9 cellular contexts compared by ENCODE assay signal in the genomic region with DNA sequence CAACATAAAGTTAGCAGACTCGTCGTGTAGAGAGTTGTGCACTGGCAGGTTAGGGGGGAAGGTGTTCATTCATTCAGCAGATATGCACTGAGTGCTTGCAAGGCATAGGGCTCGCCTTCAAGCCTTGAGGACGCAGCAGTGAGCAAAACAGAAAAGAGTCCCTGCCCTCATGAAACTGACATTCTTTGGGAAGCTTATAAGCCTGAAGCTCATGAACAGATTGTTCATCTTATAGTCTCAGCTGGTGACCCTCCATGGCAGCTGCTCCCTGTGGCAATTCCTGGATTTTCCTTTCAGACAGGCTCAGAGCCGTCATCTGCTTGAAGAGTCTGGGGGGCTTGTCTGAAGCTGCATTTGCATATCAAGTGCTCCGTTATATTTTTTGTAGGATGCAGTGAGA.
DNase-seq lines count a peak whose midpoint lies in the region; ATAC-seq and TF ChIP-seq lines count a peak whose summit lies in the region.
"Had no signal": no experiment of that assay in that cellular context is flagged by ENCODE, and none has a peak within 500 bp of the region (broad histone marks: within the 10 kb centered on the region; RNA-seq: fewer than 3 reads in every experiment).

No MANE protein-coding gene starts in this region.

- H3K9me2 ChIP-seq in SK-N-SH (no peaks in the 10 kb centered on the region), Loucy (replicated peaks; ENCODE audit: low read depth, low read length) (no peaks in the 10 kb centered on the region)

- DNase-seq in SK-N-SH (no peak), mammary epithelial cell (no peak), neural progenitor cell (ENCODE audit: low spot score) (no peak), left lobe of liver (ENCODE audit: low spot score) (no peak)
- DNase-seq in stimulated activated CD4-positive, alpha-beta T cell treated with anti-CD3 and anti-CD28 coated beads, Interleukin-15, amount 100 ng/mL, for 24 hours = no peak
- DNase-seq: GDM1 had no signal

- H3K9me3 ChIP-seq in SK-N-SH (no peaks in the 10 kb centered on the region), Loucy (ENCODE audit: insufficient read depth, low read depth, low read length) (no peaks in the 10 kb centered on the region), mammary epithelial cell (replicated peaks; ENCODE audit: insufficient read depth, low read length) (no peaks in the 10 kb centered on the region), neural progenitor cell (ENCODE audit: low read depth) (no peaks in the 10 kb centered on the region)

- in situ Hi-C loops in mammary epithelial cell (cut with MboI; ENCODE audit: low sequenced_read_pairs in 2 of 2) = loop anchor here (10.0 to 25.0 kb wide), 2 partner anchors 265 to 643 kb away; no protein-coding TSS in a partner anchor

- dilution Hi-C loops in mammary epithelial cell (cut with HindIII; ENCODE audit: low sequenced_read_pairs) = no loop called here

- H2AFZ ChIP-seq in SK-N-SH (ENCODE audit: low read depth) (no peak overlapping the region), Loucy (ENCODE audit: low read length) (no peak overlapping the region), mammary epithelial cell (ENCODE audit: low read depth, low read length) (no peak overlapping the region), neural progenitor cell (replicated peaks) (peak overlapping the region; percentile 80)

- H3K9ac ChIP-seq in SK-N-SH (no peak overlapping the region; the same call in 1 of the 2 replicates), Loucy (ENCODE audit: low read depth, low read length, poor library complexity, severe bottlenecking) (no peak overlapping the region), mammary epithelial cell (ENCODE audit: insufficient read depth, low read length) (no peak overlapping the region), neural progenitor cell (no peak overlapping the region)

- no peaks in the 10 kb centered on the region for H3K36me3 ChIP-seq in SK-N-SH (replicated peaks in 1 of 2; ENCODE audit: control insufficient read depth in 1 of 2, insufficient read depth in 2 of 2, low read length in 1 of 2)
- H3K36me3 ChIP-seq in Loucy (ENCODE audit: insufficient read depth, low read length) = peaks cover 20% of the 10 kb centered on the region; the same call in 1 of the 2 replicates
- no peaks in the 10 kb centered on the region for H3K36me3 ChIP-seq in mammary epithelial cell (ENCODE audit: insufficient read depth, low read length)
- H3K36me3 ChIP-seq in neural progenitor cell = no peaks in the 10 kb centered on the region

- peaks cover 7% of the 10 kb centered on the region for H3K27me3 Mint-ChIP-seq in neural progenitor cell (ENCODE audit: insufficient read depth, low read depth)

- H3K27me3 ChIP-seq in SK-N-SH (ENCODE audit: insufficient read depth) (no peaks in the 10 kb centered on the region), Loucy (ENCODE audit: insufficient read depth, low read length, poor library complexity, severe bottlenecking) (no peaks in the 10 kb centered on the region), mammary epithelial cell (ENCODE audit: insufficient read depth, low read length) (no peaks in the 10 kb centered on the region), neural progenitor cell (no peaks in the 10 kb centered on the region)

- POLR2A ChIA-PET in SK-N-SH (lab: Yijun Ruan, JAX) = interaction anchor here (1.0 to 3.8 kb wide), 6 partner anchors 16 to 293 kb away, joined by 3 to 30 read pairs (median 10); a partner anchor contains a TSS

- no peaks in the 10 kb centered on the region for H4K20me1 ChIP-seq in SK-N-SH (ENCODE audit: insufficient read depth)
- peaks cover 10% of the 10 kb centered on the region for H4K20me1 ChIP-seq in Loucy (ENCODE audit: insufficient read depth, low read length, poor library complexity, severe bottlenecking)
- no peaks in the 10 kb centered on the region for H4K20me1 ChIP-seq in mammary epithelial cell (ENCODE audit: insufficient read depth, low read length)
- no peaks in the 10 kb centered on the region for H4K20me1 ChIP-seq in neural progenitor cell (ENCODE audit: low read depth)

- H3K36me3 Mint-ChIP-seq in neural progenitor cell = no peaks in the 10 kb centered on the region

- BruUV-seq in mammary epithelial cell (replicated peaks; lab: Mats Ljungman, UMichigan) = no TSS peak

- ATAC-seq in SK-N-SH treated with all-trans-retinoic acid at 6 μM for 48 hours (no peak), HG03135 (IDR thresholded peaks at IDR 0.05; ENCODE audit: unreplicated experiment) (no peak), left lobe of liver (no peak)

- no peak overlapping the region for H3K27ac Mint-ChIP-seq in neural progenitor cell

- WGBS in SK-N-SH (ENCODE audit: low lambda C conversion rate) = 91% methylated on average over 6 of the region's 6 CpGs
- WGBS in mammary epithelial cell (ENCODE audit: low coverage, missing lambda C conversion rate) = 99% methylated on average over 6 of the region's 6 CpGs

- H3K4me3 Mint-ChIP-seq in neural progenitor cell = peak overlapping the region; percentile 73

- CTCF ChIA-PET in SK-N-SH (lab: Yijun Ruan, JAX) (interaction anchor here (0.8 to 3.7 kb wide), 14 partner anchors 8 to 655 kb away, joined by 3 to 25 read pairs (median 3); a partner anchor contains a TSS), mammary epithelial cell (lab: Charles Lee; ENCODE audit: low non-redundant PET) (interaction anchor here (0.6 kb wide), 1 partner anchor 310 kb away, joined by 5 read pairs; no protein-coding TSS in a partner anchor)

- H3K4me1 ChIP-seq in SK-N-SH (ENCODE audit: control insufficient read depth in 1 of 2, insufficient read depth in 2 of 2, low read depth in 1 of 2, low read length in 1 of 2) = peaks cover 18 to 70% of the 10 kb centered on the region in 2 experiments
- peaks cover 63% of the 10 kb centered on the region for H3K4me1 ChIP-seq in Loucy (ENCODE audit: insufficient read depth, low read length, poor library complexity, severe bottlenecking)
- H3K4me1 ChIP-seq in mammary epithelial cell (ENCODE audit: insufficient read depth, low read length) = peaks cover 57% of the 10 kb centered on the region
- peaks cover 34% of the 10 kb centered on the region for H3K4me1 ChIP-seq in neural progenitor cell

- H3K4me1 Mint-ChIP-seq in neural progenitor cell = peaks cover 45% of the 10 kb centered on the region

- H3K27ac ChIP-seq in SK-N-SH (ENCODE audit: low read depth in 2 of 2, low read length in 1 of 2) (peak overlapping the region; percentile 89 to 100; a peak in 3 of 4 replicates), mammary epithelial cell (ENCODE audit: insufficient read depth, low read depth, low read length) (no peak overlapping the region), neural progenitor cell (no peak overlapping the region)

- no peak for TF ChIP-seq EP300 in SK-N-SH (IDR thresholded peaks at IDR 0.05; ENCODE audit: borderline replicate concordance in 1 of 2, low read depth in 1 of 2, low read length in 1 of 2)

- intact Hi-C loops in mammary epithelial cell (cut with micrococcal nuclease) = no loop called here

- TF ChIP-seq CTCF in SK-N-SH (IDR thresholded peaks at IDR 0.05) (no peak), Loucy (conservative IDR thresholded peaks at IDR 0.05; ENCODE audit: low read length) (no peak), mammary epithelial cell (conservative IDR thresholded peaks at IDR 0.05 in 1 of 2, IDR thresholded peaks at IDR 0.05 in 1 of 2; ENCODE audit: extremely low read depth in 1 of 2, insufficient read depth in 1 of 2, low read depth in 1 of 2, low read length in 2 of 2) (no peak), neural progenitor cell (IDR thresholded peaks at IDR 0.05) (no peak)

- H3K4me2 ChIP-seq in SK-N-SH = peak overlapping the region; percentile 79
- peak overlapping the region; percentile 88 for H3K4me2 ChIP-seq in Loucy (ENCODE audit: low read depth, low read length, poor library complexity, severe bottlenecking)
- peak overlapping the region; percentile 37 for H3K4me2 ChIP-seq in mammary epithelial cell (ENCODE audit: insufficient read depth, low read depth, low read length)
- peak overlapping the region; percentile 68 for H3K4me2 ChIP-seq in neural progenitor cell

- H3K4me3 ChIP-seq in SK-N-SH (ENCODE audit: low read depth in 2 of 2, low read length in 1 of 2) (no peak overlapping the region), Loucy (ENCODE audit: low read length, poor library complexity, severe bottlenecking) (no peak overlapping the region), mammary epithelial cell (replicated peaks in 1 of 3; ENCODE audit: insufficient read depth in 1 of 3, low read depth in 2 of 3, low read length in 3 of 3) (no peak overlapping the region), neural progenitor cell (peak overlapping the region; percentile 29)

- no peak for TF ChIP-seq RAD21 in SK-N-SH (IDR thresholded peaks at IDR 0.05; ENCODE audit: low read length)

- peaks cover 6% of the 10 kb centered on the region for H3K9me3 Mint-ChIP-seq in neural progenitor cell

- H3F3A ChIP-seq in SK-N-SH (replicated peaks; ENCODE audit: insufficient read depth) = peaks cover 22% of the 10 kb centered on the region
- H3F3A ChIP-seq in Loucy (ENCODE audit: low read depth) = peaks cover 19% of the 10 kb centered on the region
- no peaks in the 10 kb centered on the region for H3F3A ChIP-seq in neural progenitor cell (ENCODE audit: low read depth)

- H3K79me2 ChIP-seq in SK-N-SH (ENCODE audit: insufficient read depth) (no peaks in the 10 kb centered on the region), Loucy (ENCODE audit: insufficient read depth, low read length) (peaks cover 76% of the 10 kb centered on the region), mammary epithelial cell (ENCODE audit: insufficient read depth, low read length) (no peaks in the 10 kb centered on the region), neural progenitor cell (ENCODE audit: low read depth) (no peaks in the 10 kb centered on the region)

TF ChIP-seq in SK-N-SH, 30 proteins besides CTCF, POLR2A, EP300 and RAD21 (continues in another document):
- TF ChIP-seq, protein P1, sequence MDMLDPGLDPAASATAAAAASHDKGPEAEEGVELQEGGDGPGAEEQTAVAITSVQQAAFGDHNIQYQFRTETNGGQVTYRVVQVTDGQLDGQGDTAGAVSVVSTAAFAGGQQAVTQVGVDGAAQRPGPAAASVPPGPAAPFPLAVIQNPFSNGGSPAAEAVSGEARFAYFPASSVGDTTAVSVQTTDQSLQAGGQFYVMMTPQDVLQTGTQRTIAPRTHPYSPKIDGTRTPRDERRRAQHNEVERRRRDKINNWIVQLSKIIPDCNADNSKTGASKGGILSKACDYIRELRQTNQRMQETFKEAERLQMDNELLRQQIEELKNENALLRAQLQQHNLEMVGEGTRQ (IDR thresholded peaks at IDR 0.05; ENCODE audit: borderline replicate concordance, low read depth, low read length) = no peak
- no peak for TF ChIP-seq ELF1 (IDR thresholded peaks at IDR 0.05)

Comparison
In these comparisons a context has a peak if more than half of its experiments do, and no peak if none do; other contexts are left out.
1. H3K27ac ChIP-seq: peak in SK-N-SH (2 of 2); none in mammary epithelial cell (single experiment) and neural progenitor cell (single experiment).
2. H3K4me2 ChIP-seq: peak in every context shown above with its lines; median percentile 88 in Loucy; 79 in SK-N-SH; 68 in neural progenitor cell; 37 in mammary epithelial cell.